8 cellular contexts compared by ENCODE assay signal in the genomic region with DNA sequence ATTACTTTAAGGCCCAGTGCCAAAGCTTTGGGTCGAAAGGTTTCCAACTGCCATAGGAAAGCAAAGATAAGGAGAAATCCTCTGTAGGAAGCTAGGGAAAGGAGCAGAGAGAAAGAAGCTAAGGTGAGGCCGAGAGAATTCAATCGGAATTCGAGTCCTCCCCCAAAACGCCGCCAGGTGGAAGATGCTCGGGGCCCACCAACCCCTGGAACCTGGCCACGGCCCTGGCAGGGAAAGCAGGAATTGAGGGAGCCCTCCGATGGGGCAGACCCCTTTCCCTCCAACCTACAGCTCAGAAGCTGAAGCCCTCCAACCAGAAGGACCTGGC.
DNase-seq lines count a peak whose midpoint lies in the region; ATAC-seq and TF ChIP-seq lines count a peak whose summit lies in the region.

No MANE protein-coding gene starts in this region.

- no peak for TF ChIP-seq POLR2A in NB4 (IDR thresholded peaks at IDR 0.05; ENCODE audit: extremely low read depth, insufficient read length)

- DNase-seq in NB4 (ENCODE audit: low read depth) (no peak), cardiac fibroblast (ENCODE audit: low read depth in 2 of 2) (no peak), T-helper 9 cell (no peak)
- no peak for DNase-seq in activated effector memory CD4-positive, alpha-beta T cell treated with Interleukin-2 at 50 U/mL for 16 hours

- H3K36me3 ChIP-seq in mucosa of stomach (ENCODE audit: control insufficient read depth, insufficient read depth, low read length): no peaks in the 10 kb centered on the region

- ATAC-seq in GM21447 (IDR thresholded peaks at IDR 0.05; ENCODE audit: unreplicated experiment) (peak; percentile 17), GM19324 (IDR thresholded peaks at IDR 0.05; ENCODE audit: low FRiP score, unreplicated experiment) (no peak), HG03354 (IDR thresholded peaks at IDR 0.05; ENCODE audit: poor library complexity, severe bottlenecking, unreplicated experiment) (no peak)

- H3K9me3 ChIP-seq in mucosa of stomach (ENCODE audit: control insufficient read depth, low read length): no peaks in the 10 kb centered on the region

- no peaks in the 10 kb centered on the region for H3K27me3 ChIP-seq in mucosa of stomach (ENCODE audit: control insufficient read depth, insufficient read depth, low read length)

- H3K9ac ChIP-seq in mucosa of stomach (ENCODE audit: low read length): peak overlapping the region; percentile 98

- TF ChIP-seq CTCF in NB4 (IDR thresholded peaks at IDR 0.05; ENCODE audit: low read depth, low read length) (no peak), cardiac fibroblast (IDR thresholded peaks at IDR 0.05; ENCODE audit: low read depth, low read length) (peak; percentile 20)

- peaks cover 13% of the 10 kb centered on the region for H3K4me1 ChIP-seq in mucosa of stomach (ENCODE audit: control insufficient read depth, insufficient read depth, low read length)

- peak overlapping the region; percentile 86 for H3K4me3 ChIP-seq in NB4 (ENCODE audit: low read depth, low read length)
- H3K4me3 ChIP-seq in cardiac fibroblast (replicated peaks in 1 of 2; ENCODE audit: low read depth in 2 of 2, low read length in 2 of 2): peak overlapping the region; percentile 86 to 92
- H3K4me3 ChIP-seq in mucosa of stomach (ENCODE audit: low read length): peak overlapping the region; percentile 83
